17 cellular contexts compared by ENCODE assay signal in genomic region chr10:23469596-23470237, GRCh38.
"Had no signal": no experiment of that assay in that cellular context is flagged by ENCODE, and none has a peak within 500 bp of the region (broad histone marks: within the 10 kb centered on the region; RNA-seq: fewer than 3 reads in every experiment).

No MANE protein-coding gene starts in this region.

- H3K4me3 ChIP-seq: esophagus squamous epithelium, lung, upper lobe of left lung had no signal

- H3K36me3 Mint-ChIP-seq: activated CD8-positive, alpha-beta memory T cell treated with anti-CD3 and anti-CD28 coated beads, Interleukin-2, amount 10 ng/mL, durations not matched to agents 7 days and 5 days; activated naive CD8-positive, alpha-beta T cell treated with anti-CD3 and anti-CD28 coated beads for 36 hours; WTC11 had no signal

- H3K4me1 Mint-ChIP-seq: activated CD4-positive, alpha-beta memory T cell treated with anti-CD3 and anti-CD28 coated beads, Interleukin-2, amount 10 ng/mL, durations not matched to agents 7 days and 5 days; activated CD8-positive, alpha-beta memory T cell treated with anti-CD3 and anti-CD28 coated beads, Interleukin-2, amount 10 ng/mL, durations not matched to agents 7 days and 5 days; activated T-helper 17 cell treated with anti-CD3 and anti-CD28 coated beads, Interleukin-2, amount 50 U/mL, for 72 hours had no signal

- H3K9me3 Mint-ChIP-seq: activated CD4-positive, alpha-beta memory T cell treated with anti-CD3 and anti-CD28 coated beads, Interleukin-2, amount 10 ng/mL, durations not matched to agents 7 days and 5 days; activated T-helper 17 cell treated with anti-CD3 and anti-CD28 coated beads, Interleukin-2, amount 50 U/mL, for 72 hours; effector memory CD8-positive, alpha-beta T cell; nephron; WTC11 had no signal

- H3K4me3 Mint-ChIP-seq: activated CD4-positive, alpha-beta memory T cell treated with anti-CD3 and anti-CD28 coated beads, Interleukin-2, amount 10 ng/mL, durations not matched to agents 7 days and 5 days; activated CD8-positive, alpha-beta memory T cell treated with anti-CD3 and anti-CD28 coated beads, Interleukin-2, amount 10 ng/mL, durations not matched to agents 7 days and 5 days; activated naive CD8-positive, alpha-beta T cell treated with anti-CD3 and anti-CD28 coated beads for 36 hours; activated T-helper 17 cell treated with anti-CD3 and anti-CD28 coated beads, Interleukin-2, amount 50 U/mL, for 72 hours; effector memory CD8-positive, alpha-beta T cell; nephron; stimulated activated naive CD8-positive, alpha-beta T cell treated with anti-CD3 and anti-CD28 coated beads, Interleukin-15, amount 100 ng/mL, for 72 hours; WTC11 had no signal

- H3K27ac Mint-ChIP-seq: activated CD4-positive, alpha-beta memory T cell treated with anti-CD3 and anti-CD28 coated beads, Interleukin-2, amount 10 ng/mL, durations not matched to agents 7 days and 5 days; activated CD8-positive, alpha-beta memory T cell treated with anti-CD3 and anti-CD28 coated beads, Interleukin-2, amount 10 ng/mL, durations not matched to agents 7 days and 5 days; activated naive CD8-positive, alpha-beta T cell treated with anti-CD3 and anti-CD28 coated beads for 36 hours; activated T-helper 17 cell treated with anti-CD3 and anti-CD28 coated beads, Interleukin-2, amount 50 U/mL, for 72 hours; effector memory CD8-positive, alpha-beta T cell; nephron; stimulated activated naive CD8-positive, alpha-beta T cell treated with anti-CD3 and anti-CD28 coated beads, Interleukin-15, amount 100 ng/mL, for 72 hours; WTC11 had no signal

- DNase-seq: activated CD4-positive, alpha-beta memory T cell treated with anti-CD3 and anti-CD28 coated beads, Interleukin-2, amount 10 ng/mL, durations not matched to agents 7 days and 5 days; activated CD4-positive, alpha-beta T cell treated with anti-CD3 and anti-CD28 coated beads for 4 hours; activated CD8-positive, alpha-beta memory T cell treated with anti-CD3 and anti-CD28 coated beads, Interleukin-2, amount 10 ng/mL, durations not matched to agents 7 days and 5 days; activated naive CD4-positive, alpha-beta T cell; activated naive CD8-positive, alpha-beta T cell treated with anti-CD3 and anti-CD28 coated beads for 36 hours; amniotic stem cell; effector memory CD8-positive, alpha-beta T cell; esophagus squamous epithelium; left cardiac atrium; nucleus accumbens; retina; stimulated activated naive CD8-positive, alpha-beta T cell treated with anti-CD3 and anti-CD28 coated beads, Interleukin-15, amount 100 ng/mL, for 72 hours; upper lobe of left lung had no signal

- H3K4me1 ChIP-seq: upper lobe of left lung had no signal

- H3K27me3 ChIP-seq: esophagus squamous epithelium, upper lobe of left lung had no signal

- H3K9me3 ChIP-seq: esophagus squamous epithelium, upper lobe of left lung had no signal

- ATAC-seq: activated CD8-positive, alpha-beta memory T cell treated with anti-CD3 and anti-CD28 coated beads, Interleukin-2, amount 10 ng/mL, durations not matched to agents 7 days and 5 days; activated T-helper 17 cell treated with anti-CD3 and anti-CD28 coated beads, Interleukin-2, amount 50 U/mL, for 72 hours; effector memory CD8-positive, alpha-beta T cell; left cardiac atrium; stimulated activated naive CD8-positive, alpha-beta T cell treated with anti-CD3 and anti-CD28 coated beads, Interleukin-15, amount 100 ng/mL, for 72 hours; WTC11 had no signal

- H3K27ac ChIP-seq: esophagus squamous epithelium, upper lobe of left lung had no signal

- H3K36me3 ChIP-seq: esophagus squamous epithelium, upper lobe of left lung had no signal
